In genomic region chr2:52844701-52845423, GRCh38 we compare ENCODE assay signal across 15 cellular contexts.
"Had no signal": no experiment of that assay in that cellular context is flagged by ENCODE, and none has a peak within 500 bp of the region (broad histone marks: within the 10 kb centered on the region; RNA-seq: fewer than 3 reads in every experiment).

No MANE protein-coding gene starts in this region.

- H3K4me3 Mint-ChIP-seq: stimulated activated naive B cell treated with anti-CD40 and anti-IgM and Interleukin-4, amounts not matched to agents 10 μg/mL and 1 μg/mL and 100 μg/mL, for 72 hours had no signal

- H3K36me3 ChIP-seq: ascending aorta, colonic mucosa, esophagus muscularis mucosa, thyroid gland, uterus had no signal

- H3K36me3 Mint-ChIP-seq: stimulated activated naive B cell treated with anti-CD40 and anti-IgM and Interleukin-4, amounts not matched to agents 10 μg/mL and 1 μg/mL and 100 μg/mL, for 72 hours had no signal

- DNase-seq: activated CD4-positive, alpha-beta T cell treated with anti-CD3 and anti-CD28 coated beads, Interleukin-2, amount 50 U/mL, for 1 hour; activated naive CD4-positive, alpha-beta T cell; caudate nucleus; colonic mucosa; foreskin keratinocyte; left colon; retina; stimulated activated CD4-positive, alpha-beta T cell treated with anti-CD3 and anti-CD28 coated beads, Interleukin-4, amount 100 ng/mL, for 1 hour; stimulated activated naive B cell treated with anti-CD40 and anti-IgM and Interleukin-4, amounts not matched to agents 10 μg/mL and 1 μg/mL and 100 μg/mL, for 72 hours; thyroid gland; uterus had no signal

- H3K4me1 ChIP-seq: ascending aorta, colonic mucosa, esophagus muscularis mucosa, foreskin keratinocyte, parathyroid adenoma, thyroid gland, uterus had no signal

- H3K27ac Mint-ChIP-seq: stimulated activated naive B cell treated with anti-CD40 and anti-IgM and Interleukin-4, amounts not matched to agents 10 μg/mL and 1 μg/mL and 100 μg/mL, for 72 hours had no signal

- H3K27me3 Mint-ChIP-seq: stimulated activated naive B cell treated with anti-CD40 and anti-IgM and Interleukin-4, amounts not matched to agents 10 μg/mL and 1 μg/mL and 100 μg/mL, for 72 hours had no signal

- H3K4me1 Mint-ChIP-seq: stimulated activated naive B cell treated with anti-CD40 and anti-IgM and Interleukin-4, amounts not matched to agents 10 μg/mL and 1 μg/mL and 100 μg/mL, for 72 hours had no signal

- H3K4me3 ChIP-seq: ascending aorta, colonic mucosa, esophagus muscularis mucosa, lung, thyroid gland, uterus had no signal

- H3K27me3 ChIP-seq: ascending aorta, colonic mucosa, esophagus muscularis mucosa, foreskin keratinocyte, thyroid gland, uterus had no signal

- H3K9me3 ChIP-seq: colonic mucosa, thyroid gland, uterus had no signal

- H3K9ac ChIP-seq: parathyroid adenoma had no signal
